ENCODE assay signal across 14 cellular contexts in genomic region chr14:89848165-89848564, GRCh38.
DNase-seq lines count a peak whose midpoint lies in the region; ATAC-seq, FAIRE-seq and TF ChIP-seq lines count a peak whose summit lies in the region.
"Had no signal": no experiment of that assay in that cellular context is flagged by ENCODE, and none has a peak within 500 bp of the region (broad histone marks: within the 10 kb centered on the region; RNA-seq: fewer than 3 reads in every experiment).

No MANE protein-coding gene starts in this region.

- no peaks in the 10 kb centered on the region for H3K36me3 Mint-ChIP-seq in effector memory CD8-positive, alpha-beta T cell (ENCODE audit: insufficient read depth)
- H3K36me3 Mint-ChIP-seq: CD14-positive monocyte had no signal

- H3K9me3 ChIP-seq in left ventricle myocardium inferior (replicated peaks) (no peaks in the 10 kb centered on the region), ascending aorta (no peaks in the 10 kb centered on the region), upper lobe of right lung (no peaks in the 10 kb centered on the region)
- H3K9me3 ChIP-seq: thyroid gland had no signal

- ATAC-seq in Right ventricle myocardium superior (ENCODE audit: poor library complexity) (no peak), upper lobe of right lung (no peak)
- no peak for ATAC-seq in effector memory CD8-positive, alpha-beta T cell (replicated peaks)
- ATAC-seq: activated T-helper 17 cell treated with anti-CD3 and anti-CD28 coated beads, Interleukin-2, amount 50 U/mL, for 72 hours; right cardiac atrium had no signal

- H3K27ac Mint-ChIP-seq in effector memory CD8-positive, alpha-beta T cell = no peak overlapping the region
- H3K27ac Mint-ChIP-seq: activated T-helper 17 cell treated with anti-CD3 and anti-CD28 coated beads, Interleukin-2, amount 50 U/mL, for 72 hours; CD14-positive monocyte had no signal

- no peak for FAIRE-seq in GM19239 (lab: Jason Lieb, UNC)

- H3K27me3 ChIP-seq in left ventricle myocardium inferior (ENCODE audit: low read depth) (no peaks in the 10 kb centered on the region), ascending aorta (no peaks in the 10 kb centered on the region), upper lobe of right lung (no peaks in the 10 kb centered on the region)
- H3K27me3 ChIP-seq: thyroid gland had no signal

- H3K27me3 Mint-ChIP-seq in effector memory CD8-positive, alpha-beta T cell = no peaks in the 10 kb centered on the region
- H3K27me3 Mint-ChIP-seq: activated T-helper 17 cell treated with anti-CD3 and anti-CD28 coated beads, Interleukin-2, amount 50 U/mL, for 72 hours had no signal

- TF ChIP-seq CTCF in left ventricle myocardium inferior (IDR thresholded peaks at IDR 0.05; ENCODE audit: borderline replicate concordance) = peak; percentile 43
- peak; percentile 58 to 66 (median 61) for TF ChIP-seq CTCF in ascending aorta (IDR thresholded peaks at IDR 0.05)
- peak; percentile 59 for TF ChIP-seq CTCF in foreskin fibroblast (IDR thresholded peaks at IDR 0.05; ENCODE audit: low read depth, low read length)
- TF ChIP-seq CTCF in upper lobe of right lung (IDR thresholded peaks at IDR 0.05) = peak; percentile 14

- H3K36me3 ChIP-seq in left ventricle myocardium inferior = no peaks in the 10 kb centered on the region
- no peaks in the 10 kb centered on the region for H3K36me3 ChIP-seq in ascending aorta
- H3K36me3 ChIP-seq in upper lobe of right lung = no peaks in the 10 kb centered on the region
- H3K36me3 ChIP-seq: thyroid gland had no signal

- DNase-seq in left ventricle myocardium inferior (no peak), Right ventricle myocardium superior (no peak), ascending aorta (ENCODE audit: low spot score in 2 of 2) (no peak), foreskin fibroblast (peak in 1 of 2 donors; percentile 44), upper lobe of right lung (no peak), GM19239 (ENCODE audit: insufficient read length, low spot score) (no peak), NCI-H2171 (lab: John Stamatoyannopoulos, UW) (no peak)
- DNase-seq in effector memory CD8-positive, alpha-beta T cell = no peak
- DNase-seq: activated CD4-positive, CD25-positive, alpha-beta regulatory T cell treated with anti-CD3 and anti-CD28 coated beads, Interleukin-2, amount 50 U/mL, for 72 hours; cerebellar nuclear complex; right cardiac atrium; thyroid gland had no signal

- H3K27ac ChIP-seq in left ventricle myocardium inferior (replicated peaks) = no peak overlapping the region
- no peak overlapping the region for H3K27ac ChIP-seq in ascending aorta
- no peak overlapping the region for H3K27ac ChIP-seq in upper lobe of right lung
- H3K27ac ChIP-seq: thyroid gland had no signal

- H3K4me1 ChIP-seq in left ventricle myocardium inferior (no peaks in the 10 kb centered on the region), ascending aorta (peaks cover 0 to 4% of the 10 kb centered on the region in 2 donors), upper lobe of right lung (no peaks in the 10 kb centered on the region)
- H3K4me1 ChIP-seq: thyroid gland had no signal

- H3K4me3 ChIP-seq in left ventricle myocardium inferior (no peak overlapping the region), ascending aorta (no peak overlapping the region), foreskin fibroblast (ENCODE audit: low read depth in 1 of 2, low read length in 2 of 2) (no peak overlapping the region), upper lobe of right lung (no peak overlapping the region)
- H3K4me3 ChIP-seq: thyroid gland had no signal

- H3K4me3 Mint-ChIP-seq in effector memory CD8-positive, alpha-beta T cell = no peak overlapping the region
- H3K4me3 Mint-ChIP-seq: activated T-helper 17 cell treated with anti-CD3 and anti-CD28 coated beads, Interleukin-2, amount 50 U/mL, for 72 hours; CD14-positive monocyte had no signal

- no peaks in the 10 kb centered on the region for H3K4me1 Mint-ChIP-seq in effector memory CD8-positive, alpha-beta T cell (ENCODE audit: low read depth in 2 of 2)
- H3K4me1 Mint-ChIP-seq: activated T-helper 17 cell treated with anti-CD3 and anti-CD28 coated beads, Interleukin-2, amount 50 U/mL, for 72 hours had no signal

- no peaks in the 10 kb centered on the region for H3K9me3 Mint-ChIP-seq in effector memory CD8-positive, alpha-beta T cell
- H3K9me3 Mint-ChIP-seq: activated T-helper 17 cell treated with anti-CD3 and anti-CD28 coated beads, Interleukin-2, amount 50 U/mL, for 72 hours had no signal

- intact Hi-C loops in left ventricle myocardium inferior (cut with micrococcal nuclease) = no loop called here
- intact Hi-C loops in Right ventricle myocardium superior (cut with DNase I) = no loop called here
- intact Hi-C loops in ascending aorta (cut with DNase I) = loop anchor here (5.0 to 10.0 kb wide), 6 partner anchors 64 to 821 kb away; partner anchors contain the start of gene FOXN3
- intact Hi-C loops in upper lobe of right lung (cut with DNase I) = no loop called here
